In genomic region chr17:38654411-38655398, GRCh38 we compare ENCODE assay signal across 13 cellular contexts. TPM values are rescaled to one million over a fixed set of nuclear protein-coding genes. Genes with fewer than 3 reads are reported as not detected.
DNase-seq lines count a peak whose midpoint lies in the region; ATAC-seq, FAIRE-seq and TF ChIP-seq lines count a peak whose summit lies in the region.
"Had no signal": no experiment of that assay in that cellular context is flagged by ENCODE, and none has a peak within 500 bp of the region (broad histone marks: within the 10 kb centered on the region; RNA-seq: fewer than 3 reads in every experiment).

No MANE protein-coding gene starts in this region.

- H3K56ac ChIP-seq in H9 (ENCODE audit: insufficient read length, low read depth, low read length): no peak overlapping the region

- H4K5ac ChIP-seq in H9 (ENCODE audit: insufficient read length, low read depth, low read length): no peak overlapping the region

- FAIRE-seq in GM19239 (lab: Jason Lieb, UNC): no peak

- H3K4me2 ChIP-seq in H9 (ENCODE audit: insufficient read depth, insufficient read length, low read length): no peak overlapping the region

- no peak overlapping the region for H2BK20ac ChIP-seq in H9 (ENCODE audit: low read depth, low read length, poor library complexity, severe bottlenecking)

- no peaks in the 10 kb centered on the region for H3K9me3 Mint-ChIP-seq in H9
- H3K9me3 Mint-ChIP-seq in activated naive CD8-positive, alpha-beta T cell treated with anti-CD3 and anti-CD28 coated beads, Interleukin-2, amount 50 U/mL, for 24 hours: no peaks in the 10 kb centered on the region
- H3K9me3 Mint-ChIP-seq in stimulated activated naive B cell treated with anti-CD40 and anti-IgM and Interleukin-4, amounts not matched to agents 10 μg/mL and 1 μg/mL and 100 μg/mL, for 72 hours: no peaks in the 10 kb centered on the region

- peak overlapping the region in 1 of 2 experiments; percentile 4; a peak in 1 of 5 replicates for H3K4me3 Mint-ChIP-seq in H9
- peak overlapping the region; percentile 32 for H3K4me3 Mint-ChIP-seq in activated naive CD8-positive, alpha-beta T cell treated with anti-CD3 and anti-CD28 coated beads, Interleukin-2, amount 50 U/mL, for 24 hours
- H3K4me3 Mint-ChIP-seq in stimulated activated naive B cell treated with anti-CD40 and anti-IgM and Interleukin-4, amounts not matched to agents 10 μg/mL and 1 μg/mL and 100 μg/mL, for 72 hours: peak overlapping the region; percentile 14 to 43

- no peak overlapping the region for H3K18ac ChIP-seq in H9 (ENCODE audit: insufficient read length, low read depth, low read length)

- no peak overlapping the region for H3K27ac ChIP-seq in H9 (ENCODE audit: insufficient read length, low read depth, low read length)
- H3K27ac ChIP-seq: right lobe of liver, thyroid gland had no signal

- in situ Hi-C loops in GM13976 (cut with MboI; ENCODE audit: low sequenced_read_pairs, unreplicated experiment): loop anchor here (10.0 kb wide), 1 partner anchor 220 kb away; no protein-coding TSS in a partner anchor

- no peaks in the 10 kb centered on the region for H3K79me2 ChIP-seq in H9 (ENCODE audit: insufficient read depth, low read length)

- no peak overlapping the region for H2BK12ac ChIP-seq in H9 (ENCODE audit: insufficient read length, low read depth, low read length)

- H4K91ac ChIP-seq in H9 (ENCODE audit: insufficient read length, low read depth, low read length): no peak overlapping the region

- H2BK5ac ChIP-seq in H9 (ENCODE audit: insufficient read length, low read length): no peak overlapping the region

- no peak overlapping the region for H3T11ph ChIP-seq in H9 (ENCODE audit: low read length)

- no peak overlapping the region for H3K9ac ChIP-seq in H9 (ENCODE audit: extremely low read depth, insufficient read length, low read length)

- no peaks in the 10 kb centered on the region; a peak in 1 of 7 replicates for H3K36me3 Mint-ChIP-seq in H9 (ENCODE audit: insufficient read depth in 1 of 3, low read depth in 3 of 3)
- no peaks in the 10 kb centered on the region for H3K36me3 Mint-ChIP-seq in activated naive CD8-positive, alpha-beta T cell treated with anti-CD3 and anti-CD28 coated beads, Interleukin-2, amount 50 U/mL, for 24 hours (ENCODE audit: low read depth)
- no peaks in the 10 kb centered on the region for H3K36me3 Mint-ChIP-seq in stimulated activated naive B cell treated with anti-CD40 and anti-IgM and Interleukin-4, amounts not matched to agents 10 μg/mL and 1 μg/mL and 100 μg/mL, for 72 hours
- H3K36me3 Mint-ChIP-seq: naive thymus-derived CD4-positive, alpha-beta T cell had no signal

- no peaks in the 10 kb centered on the region; the same call in 1 of the 2 replicates for H3K4me1 ChIP-seq in H9 (ENCODE audit: insufficient read depth, low read length)
- H3K4me1 ChIP-seq: right lobe of liver, thyroid gland had no signal

- no peaks in the 10 kb centered on the region for H4K20me1 ChIP-seq in H9 (ENCODE audit: control insufficient read depth, insufficient read depth, insufficient read length)

- peaks cover 29% of the 10 kb centered on the region for H3K27me3 Mint-ChIP-seq in H9 (ENCODE audit: low read depth)
- peaks cover 7% of the 10 kb centered on the region for H3K27me3 Mint-ChIP-seq in activated naive CD8-positive, alpha-beta T cell treated with anti-CD3 and anti-CD28 coated beads, Interleukin-2, amount 50 U/mL, for 24 hours
- H3K27me3 Mint-ChIP-seq in stimulated activated naive B cell treated with anti-CD40 and anti-IgM and Interleukin-4, amounts not matched to agents 10 μg/mL and 1 μg/mL and 100 μg/mL, for 72 hours: peaks cover 31 to 61% of the 10 kb centered on the region in 2 donors

- no peak for TF ChIP-seq CTCF in GM13976 (IDR thresholded peaks at IDR 0.05; ENCODE audit: borderline replicate concordance, control extremely low read depth, extremely low read depth, insufficient read depth, missing control alignments)
- no peak for TF ChIP-seq CTCF in H9 (conservative IDR thresholded peaks at IDR 0.05)

- no peak overlapping the region for H3K14ac ChIP-seq in H9 (ENCODE audit: insufficient read depth, low read length)

- no peaks in the 10 kb centered on the region for H3K9me3 ChIP-seq in H9 (ENCODE audit: control insufficient read depth, low read depth, low read length)
- H3K9me3 ChIP-seq: right lobe of liver, thyroid gland had no signal

- DNase-seq in GM13976 (ENCODE audit: low spot score) (peak; percentile 76), H9 (peak; percentile 30), GM19239 (ENCODE audit: insufficient read length, low spot score) (no peak), NCI-H187 (lab: John Stamatoyannopoulos, UW) (no peak)
- peak; percentile 39 for DNase-seq in activated naive CD8-positive, alpha-beta T cell treated with anti-CD3 and anti-CD28 coated beads, Interleukin-2, amount 50 U/mL, for 24 hours
- DNase-seq in stimulated activated naive B cell treated with anti-CD40 and anti-IgM and Interleukin-4, amounts not matched to agents 10 μg/mL and 1 μg/mL and 100 μg/mL, for 72 hours: no peak
- DNase-seq: activated effector memory CD4-positive, alpha-beta T cell treated with Interleukin-2 at 50 U/mL for 16 hours; naive thymus-derived CD4-positive, alpha-beta T cell; NCI-H1694; thyroid gland had no signal

- peak; percentile 79 for ATAC-seq in activated naive CD8-positive, alpha-beta T cell treated with anti-CD3 and anti-CD28 coated beads, Interleukin-2, amount 50 U/mL, for 24 hours
- peak; percentile 48 to 80 for ATAC-seq in stimulated activated naive B cell treated with anti-CD40 and anti-IgM and Interleukin-4, amounts not matched to agents 10 μg/mL and 1 μg/mL and 100 μg/mL, for 72 hours (replicated peaks)
- no peak for ATAC-seq in HG03159 (IDR thresholded peaks at IDR 0.05; ENCODE audit: unreplicated experiment)
- ATAC-seq: naive thymus-derived CD4-positive, alpha-beta T cell; right lobe of liver had no signal

- H2AK5ac ChIP-seq in H9 (ENCODE audit: insufficient read length, low read length): no peak overlapping the region

- no peak overlapping the region for H2BK120ac ChIP-seq in H9 (ENCODE audit: low read depth, low read length, poor library complexity, severe bottlenecking)

- no peaks in the 10 kb centered on the region for H3K23me2 ChIP-seq in H9 (ENCODE audit: insufficient read length, low read depth, low read length, poor library complexity, severe bottlenecking)

- H2AFZ ChIP-seq in H9 (ENCODE audit: low read length): no peak overlapping the region

- no peak overlapping the region for H4K8ac ChIP-seq in H9 (replicated peaks; ENCODE audit: insufficient read length, low read depth, low read length)

- no peak overlapping the region for H3K23ac ChIP-seq in H9 (ENCODE audit: insufficient read length, low read depth, low read length)

- no peaks in the 10 kb centered on the region for H3K79me1 ChIP-seq in H9 (ENCODE audit: insufficient read depth, low read depth, low read length, poor library complexity, severe bottlenecking)

- H3K4me1 Mint-ChIP-seq in H9: peaks cover 23 to 29% of the 10 kb centered on the region in 2 experiments
- peaks cover 38% of the 10 kb centered on the region for H3K4me1 Mint-ChIP-seq in activated naive CD8-positive, alpha-beta T cell treated with anti-CD3 and anti-CD28 coated beads, Interleukin-2, amount 50 U/mL, for 24 hours
- H3K4me1 Mint-ChIP-seq in stimulated activated naive B cell treated with anti-CD40 and anti-IgM and Interleukin-4, amounts not matched to agents 10 μg/mL and 1 μg/mL and 100 μg/mL, for 72 hours: peaks cover 18 to 22% of the 10 kb centered on the region in 2 donors

- no CpG with 5 or more reads among the region's 21 CpGs for WGBS in H9 (ENCODE audit: extremely low coverage, insufficient read length, low lambda C conversion rate)

- H2BK15ac ChIP-seq in H9 (ENCODE audit: low read depth, low read length): no peak overlapping the region

- no peaks in the 10 kb centered on the region for H3K27me3 ChIP-seq in H9 (ENCODE audit: insufficient read depth, low read length)
- H3K27me3 ChIP-seq: right lobe of liver, thyroid gland had no signal

- no peak overlapping the region; a peak in 1 of 7 replicates for H3K27ac Mint-ChIP-seq in H9
- H3K27ac Mint-ChIP-seq in activated naive CD8-positive, alpha-beta T cell treated with anti-CD3 and anti-CD28 coated beads, Interleukin-2, amount 50 U/mL, for 24 hours: no peak overlapping the region
- H3K27ac Mint-ChIP-seq in stimulated activated naive B cell treated with anti-CD40 and anti-IgM and Interleukin-4, amounts not matched to agents 10 μg/mL and 1 μg/mL and 100 μg/mL, for 72 hours: peak overlapping the region; percentile 62
- H3K27ac Mint-ChIP-seq: naive thymus-derived CD4-positive, alpha-beta T cell had no signal

- H3K4ac ChIP-seq in H9 (ENCODE audit: low read depth, low read length): no peak overlapping the region

RNA-seq across cellular contexts. Expression of gene EPOP, which starts 20.1 kb away (rescaled TPM):
- total RNA-seq in H9 (2021): 5.9 and 6.1 TPM in 2 replicates

RNA-seq across cellular contexts. Expression of gene SRCIN1, which starts 49.0 kb away (rescaled TPM):
- 6.7 and 6.9 TPM in 2 replicates for total RNA-seq in H9 (2021)
- total RNA-seq: glomerular endothelial cell had no signal

RNA-seq across cellular contexts. Expression of gene MLLT6, which starts 50.4 kb away (rescaled TPM):
- total RNA-seq in H9 (2021): 25.1 and 26.4 TPM in 2 replicates

Comparison
In these comparisons a context has a peak if more than half of its experiments do, and no peak if none do; other contexts are left out.
1. DNase-seq: peak in GM13976 (single experiment), H9 (single experiment) and activated naive CD8-positive, alpha-beta T cell treated with anti-CD3 and anti-CD28 coated beads, Interleukin-2, amount 50 U/mL, for 24 hours (single experiment); none in stimulated activated naive B cell treated with anti-CD40 and anti-IgM and Interleukin-4, amounts not matched to agents 10 μg/mL and 1 μg/mL and 100 μg/mL, for 72 hours (single experiment), GM19239 (single experiment) and NCI-H187 (0 of 2).